In genomic region chr17:13491916-13492315, GRCh38 we compare ENCODE assay signal across 29 cellular contexts.
"Had no signal": no experiment of that assay in that cellular context is flagged by ENCODE, and none has a peak within 500 bp of the region (broad histone marks: within the 10 kb centered on the region; RNA-seq: fewer than 3 reads in every experiment).

No MANE protein-coding gene starts in this region.

- H3K4me3 Mint-ChIP-seq: activated naive CD8-positive, alpha-beta T cell; central memory CD8-positive, alpha-beta T cell; natural killer cell; neural progenitor cell had no signal

- H3K9me3 ChIP-seq: adrenal gland, colonic mucosa, esophagus squamous epithelium, left lung, spleen, transverse colon had no signal

- H3K4me2 ChIP-seq: neural progenitor cell had no signal

- H3K4me1 Mint-ChIP-seq: central memory CD8-positive, alpha-beta T cell; natural killer cell had no signal

- H3K27me3 ChIP-seq: adrenal gland, colonic mucosa, esophagus squamous epithelium, left lung, neural progenitor cell, spleen, transverse colon had no signal

- H3K9me3 Mint-ChIP-seq: central memory CD8-positive, alpha-beta T cell had no signal

- DNase-seq: activated CD4-positive, alpha-beta T cell treated with anti-CD3 and anti-CD28 coated beads for 4 hours; activated CD4-positive, alpha-beta T cell treated with anti-CD3 and anti-CD28 coated beads, Interleukin-2, amount 50 U/mL, for 4 hours; activated CD8-positive, alpha-beta memory T cell treated with anti-CD3 and anti-CD28 coated beads for 24 hours; activated effector memory CD4-positive, alpha-beta T cell treated with Interleukin-2 at 50 U/mL for 16 hours; activated naive CD4-positive, alpha-beta T cell treated with Interleukin-2 at 50 U/mL for 16 hours; adrenal gland; aorta; colonic mucosa; effector CD8-positive, alpha-beta T cell; esophagus squamous epithelium; left lung; mesendoderm; natural killer cell; occipital lobe; right cardiac atrium; spleen; stimulated activated naive CD4-positive, alpha-beta T cell treated with Interleukin-2 at 50 U/mL for 16 hours; transverse colon had no signal

- FAIRE-seq: bronchial epithelial cell, endometrium, frontal cortex, islet of Langerhans, TTC549 had no signal

- H3K27ac Mint-ChIP-seq: activated naive CD8-positive, alpha-beta T cell; natural killer cell; neural progenitor cell had no signal

- H3K9ac ChIP-seq: neural progenitor cell had no signal

- H3K36me3 ChIP-seq: adrenal gland, colonic mucosa, esophagus squamous epithelium, left lung, neural progenitor cell, spleen, transverse colon had no signal

- H3K27ac ChIP-seq: adrenal gland, colonic mucosa, epithelial cell of prostate, esophagus squamous epithelium, left lung, neural progenitor cell, transverse colon, VCaP had no signal

- H3K4me3 ChIP-seq: adrenal gland, colonic mucosa, esophagus squamous epithelium, left lung, lung, neural progenitor cell, spleen, transverse colon had no signal

- H3K36me3 Mint-ChIP-seq: activated naive CD8-positive, alpha-beta T cell; natural killer cell had no signal

- H2AFZ ChIP-seq: neural progenitor cell had no signal

- H3K4me1 ChIP-seq: adrenal gland, colonic mucosa, esophagus squamous epithelium, left lung, neural progenitor cell, transverse colon had no signal

- ATAC-seq: left lung, natural killer cell, right cardiac atrium had no signal
